In genomic region chr18:26565514-26565913, GRCh38 we compare ENCODE assay signal across 30 cellular contexts.
"Had no signal": no experiment of that assay in that cellular context is flagged by ENCODE, and none has a peak within 500 bp of the region (broad histone marks: within the 10 kb centered on the region; RNA-seq: fewer than 3 reads in every experiment).

No MANE protein-coding gene starts in this region.

- H3K9me3 Mint-ChIP-seq: activated CD4-positive, alpha-beta T cell treated with anti-CD3 and anti-CD28 coated beads, Interleukin-2, amount 10 ng/mL, durations not matched to agents 24 days and 14 days; activated CD8-positive, alpha-beta T cell treated with anti-CD3 and anti-CD28 coated beads for 36 hours; activated naive CD4-positive, alpha-beta T cell treated with anti-CD3 and anti-CD28 coated beads, Interleukin-2, amount 50 U/mL, for 24 hours; activated naive CD8-positive, alpha-beta T cell treated with anti-CD3 and anti-CD28 coated beads, Interleukin-2, amount 10 ng/mL, durations not matched to agents 7 days and 5 days; activated T-cell treated with anti-CD3 and anti-CD28 coated beads, Interleukin-2, amount 50 U/mL, for 72 hours; activated T-helper 17 cell treated with anti-CD3 and anti-CD28 coated beads, Interleukin-2, amount 50 U/mL, for 72 hours; central memory CD8-positive, alpha-beta T cell had no signal

- H3K4me1 ChIP-seq: ascending aorta, SJCRH30 had no signal

- H3K4me3 Mint-ChIP-seq: activated CD4-positive, alpha-beta T cell treated with anti-CD3 and anti-CD28 coated beads, Interleukin-2, amount 10 ng/mL, durations not matched to agents 24 days and 14 days; activated CD8-positive, alpha-beta T cell treated with anti-CD3 and anti-CD28 coated beads for 36 hours; activated naive CD4-positive, alpha-beta T cell treated with anti-CD3 and anti-CD28 coated beads, Interleukin-2, amount 50 U/mL, for 24 hours; activated naive CD8-positive, alpha-beta T cell treated with anti-CD3 and anti-CD28 coated beads, Interleukin-2, amount 10 ng/mL, durations not matched to agents 7 days and 5 days; activated T-cell treated with anti-CD3 and anti-CD28 coated beads, Interleukin-2, amount 50 U/mL, for 72 hours; activated T-helper 17 cell treated with anti-CD3 and anti-CD28 coated beads, Interleukin-2, amount 50 U/mL, for 72 hours; central memory CD8-positive, alpha-beta T cell had no signal

- H3K4me3 ChIP-seq: ascending aorta, cardiac muscle cell, PC-9, SJCRH30, SK-N-MC had no signal

- H3K4me2 ChIP-seq: PC-9 had no signal

- H3K4me1 Mint-ChIP-seq: activated CD4-positive, alpha-beta T cell treated with anti-CD3 and anti-CD28 coated beads, Interleukin-2, amount 10 ng/mL, durations not matched to agents 24 days and 14 days; activated naive CD4-positive, alpha-beta T cell treated with anti-CD3 and anti-CD28 coated beads, Interleukin-2, amount 50 U/mL, for 24 hours; activated naive CD8-positive, alpha-beta T cell treated with anti-CD3 and anti-CD28 coated beads, Interleukin-2, amount 10 ng/mL, durations not matched to agents 7 days and 5 days; activated T-helper 17 cell treated with anti-CD3 and anti-CD28 coated beads, Interleukin-2, amount 50 U/mL, for 72 hours; central memory CD8-positive, alpha-beta T cell had no signal

- H3K36me3 ChIP-seq: ascending aorta, cardiac muscle cell, SJCRH30 had no signal

- H2AFZ ChIP-seq: PC-9 had no signal

- H3K9me3 ChIP-seq: ascending aorta, SJCRH30 had no signal

- H3K36me3 Mint-ChIP-seq: activated naive CD4-positive, alpha-beta T cell treated with anti-CD3 and anti-CD28 coated beads, Interleukin-2, amount 50 U/mL, for 24 hours; activated naive CD8-positive, alpha-beta T cell treated with anti-CD3 and anti-CD28 coated beads, Interleukin-2, amount 10 ng/mL, durations not matched to agents 7 days and 5 days had no signal

- DNase-seq: activated CD4-positive, alpha-beta T cell treated with anti-CD3 and anti-CD28 coated beads, Interleukin-2, amount 10 ng/mL, durations not matched to agents 24 days and 14 days; activated CD4-positive, alpha-beta T cell treated with anti-CD3 and anti-CD28 coated beads, Interleukin-2, amount 50 U/mL, for 4 hours; activated CD8-positive, alpha-beta T cell treated with anti-CD3 and anti-CD28 coated beads for 36 hours; activated effector memory CD4-positive, alpha-beta T cell treated with anti-CD3 and anti-CD28 coated beads, Interleukin-2, amount 50 U/mL, for 16 hours; activated naive CD4-positive, alpha-beta T cell treated with Interleukin-2 at 50 U/mL for 16 hours; activated naive CD8-positive, alpha-beta T cell treated with anti-CD3 and anti-CD28 coated beads, Interleukin-2, amount 10 ng/mL, durations not matched to agents 7 days and 5 days; activated T-cell treated with anti-CD3 and anti-CD28 coated beads, Interleukin-2, amount 50 U/mL, for 1 hour; activated T-cell treated with anti-CD3 and anti-CD28 coated beads, Interleukin-2, amount 50 U/mL, for 72 hours; amygdala; KG1; NCI-H1092 treated with DMSO at 0.1 percent for 48 hours; NCI-H1417; NCI-H146; NCI-H187; NCI-H2029 treated with DMSO at 0.1 percent for 48 hours; NCI-H2107; NCI-H2171; NCI-H510A; NK-92 treated with Interleukin-12 subunit alpha and Interleukin-12 subunit beta, amount 100 ng/mL, for 24 hours; PC-9; SHP77; SJCRH30; T1000 had no signal

- H3K27ac Mint-ChIP-seq: activated CD4-positive, alpha-beta T cell treated with anti-CD3 and anti-CD28 coated beads, Interleukin-2, amount 10 ng/mL, durations not matched to agents 24 days and 14 days; activated CD8-positive, alpha-beta T cell treated with anti-CD3 and anti-CD28 coated beads for 36 hours; activated naive CD4-positive, alpha-beta T cell treated with anti-CD3 and anti-CD28 coated beads, Interleukin-2, amount 50 U/mL, for 24 hours; activated naive CD8-positive, alpha-beta T cell treated with anti-CD3 and anti-CD28 coated beads, Interleukin-2, amount 10 ng/mL, durations not matched to agents 7 days and 5 days; activated T-cell treated with anti-CD3 and anti-CD28 coated beads, Interleukin-2, amount 50 U/mL, for 72 hours; activated T-helper 17 cell treated with anti-CD3 and anti-CD28 coated beads, Interleukin-2, amount 50 U/mL, for 72 hours had no signal

- ATAC-seq: activated CD8-positive, alpha-beta T cell treated with anti-CD3 and anti-CD28 coated beads for 36 hours; activated T-cell treated with anti-CD3 and anti-CD28 coated beads, Interleukin-2, amount 50 U/mL, for 72 hours; activated T-helper 17 cell treated with anti-CD3 and anti-CD28 coated beads, Interleukin-2, amount 50 U/mL, for 72 hours had no signal

- H3K27ac ChIP-seq: ascending aorta, cardiac muscle cell, PC-9, RWPE1, SJCRH30, SK-N-MC had no signal

- H3K27me3 ChIP-seq: ascending aorta, cardiac muscle cell, SJCRH30 had no signal
